In the genomic region with DNA sequence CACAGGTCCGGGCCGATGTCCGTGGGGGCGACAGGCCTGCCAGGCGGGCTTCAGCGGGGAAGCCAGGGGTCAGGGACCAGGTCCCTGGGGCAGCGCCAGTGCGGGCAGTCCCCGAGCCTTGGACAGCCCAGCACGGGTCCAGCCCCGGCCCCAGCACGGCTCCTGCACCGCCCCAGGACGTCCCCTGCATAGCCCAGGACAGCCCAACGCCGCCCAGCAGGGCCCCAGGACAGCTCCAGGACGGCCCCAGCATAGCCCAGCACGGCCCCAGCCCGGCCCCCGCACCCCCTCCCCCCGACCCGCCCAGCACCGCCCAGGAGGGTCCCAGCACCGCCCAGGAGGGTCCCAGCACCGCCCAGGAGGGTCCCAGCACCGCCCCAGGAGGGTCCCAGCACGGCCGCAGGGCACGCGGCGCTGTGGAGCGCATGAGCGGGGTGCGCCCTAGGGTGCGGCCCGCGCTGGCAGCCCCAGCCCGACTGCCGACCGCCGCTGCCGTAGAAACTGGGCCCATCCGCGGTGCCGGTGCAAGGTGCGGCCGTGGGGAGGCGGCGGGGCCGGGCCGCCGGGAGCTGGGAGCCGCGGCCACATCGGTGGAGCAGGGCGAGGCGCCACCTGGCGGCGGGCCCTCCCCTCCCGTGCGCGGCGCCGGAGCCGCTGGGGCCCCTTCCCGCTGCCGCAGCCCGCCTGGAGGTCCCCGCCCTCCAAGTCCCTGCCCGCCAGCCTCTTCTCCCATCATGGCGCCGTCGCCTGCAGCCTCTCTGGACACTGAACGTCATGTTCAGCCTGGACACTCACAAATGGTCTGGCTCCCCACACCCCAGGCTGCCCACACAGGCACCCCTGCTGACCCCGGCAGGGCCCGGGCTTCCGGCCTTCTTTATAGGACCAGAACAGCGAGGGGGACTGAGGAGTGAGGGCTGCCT, we compare ENCODE assay signal across 8 cellular contexts.
DNase-seq lines count a peak whose midpoint lies in the region; ATAC-seq, FAIRE-seq and TF ChIP-seq lines count a peak whose summit lies in the region.

No MANE protein-coding gene starts in this region.

- H3K9me3 ChIP-seq in ascending aorta, result no peaks in the 10 kb centered on the region
- H3K9me3 ChIP-seq in keratinocyte (ENCODE audit: control insufficient read depth, low read depth, low read length), result peaks cover 7% of the 10 kb centered on the region
- H3K9me3 ChIP-seq in tibial artery, result no peaks in the 10 kb centered on the region

- no peak overlapping the region for H3K9ac ChIP-seq in keratinocyte (ENCODE audit: control insufficient read depth, extremely low read depth, insufficient read depth, low read length)

- TF ChIP-seq CTCF in GM10248 (IDR thresholded peaks at IDR 0.05; ENCODE audit: control extremely low read depth, extremely low read depth, low read depth, missing control alignments) (peak; percentile 23), ascending aorta (IDR thresholded peaks at IDR 0.05) (peak in 2 of 3 experiments; percentile 19 to 23), keratinocyte (optimal IDR thresholded peaks at IDR 0.05 in 1 of 3, IDR thresholded peaks at IDR 0.05 in 1 of 3, conservative IDR thresholded peaks at IDR 0.05 in 1 of 3; ENCODE audit: extremely low read depth in 1 of 3, insufficient read depth in 2 of 3, low read length in 3 of 3) (peak in 2 of 3 experiments; percentile 46 to 81), tibial artery (IDR thresholded peaks at IDR 0.05) (peak in 1 of 2 experiments; percentile 18)

- ATAC-seq in T-cell (replicated peaks in 1 of 4) (peak; percentile 56 to 82 (median 76)), HG02970 (IDR thresholded peaks at IDR 0.05; ENCODE audit: low FRiP score, unreplicated experiment) (no peak)

- dilution Hi-C loops in keratinocyte (cut with MboI; ENCODE audit: extremely low pct_ligation_motif_present, low sequenced_read_pairs), result no loop called here

- FAIRE-seq in keratinocyte (lab: Jason Lieb, UNC), result no peak

- H3K27me3 ChIP-seq in ascending aorta, result peaks cover 13% of the 10 kb centered on the region
- peaks cover 45% of the 10 kb centered on the region for H3K27me3 ChIP-seq in keratinocyte (ENCODE audit: control insufficient read depth, extremely low read depth, insufficient read depth, low read length)
- H3K27me3 ChIP-seq in tibial artery, result peaks cover 0 to 74% of the 10 kb centered on the region in 2 donors

- H4K20me1 ChIP-seq in keratinocyte (ENCODE audit: control insufficient read depth, extremely low read depth, insufficient read depth, low read length), result no peaks in the 10 kb centered on the region

- POLR2A ChIA-PET in GM10248 (lab: Yijun Ruan, JAX) (no interaction called here), T-cell (lab: Charles Lee) (no interaction called here)

- H3K4me1 ChIP-seq in ascending aorta (no peaks in the 10 kb centered on the region), keratinocyte (ENCODE audit: control insufficient read depth, extremely low read depth, insufficient read depth, low read length) (no peaks in the 10 kb centered on the region), tibial artery (peaks cover 0 to 9% (median 3%) of the 10 kb centered on the region in 4 donors)

- H3K9me3 Mint-ChIP-seq in T-cell, result no peaks in the 10 kb centered on the region

- no peaks in the 10 kb centered on the region for H3K4me1 Mint-ChIP-seq in T-cell

- DNase-seq in GM10248 (ENCODE audit: extremely low spot score) (no peak), T-cell (peak in 28 of 34 experiments; percentile 6 to 51 (median 24)), ascending aorta (ENCODE audit: low spot score in 2 of 2) (no peak), keratinocyte (ENCODE audit: low read depth, low spot score) (no peak), tibial artery (no peak), DMS79 treated with DMSO at 0.1 percent for 48 hours (lab: John Stamatoyannopoulos, UW) (no peak)
- peak; percentile 63 for DNase-seq in stimulated activated CD4-positive, alpha-beta T cell treated with anti-CD3 and anti-CD28 coated beads, Interleukin-4, amount 100 ng/mL, for 1 hour

- H3K4me3 ChIP-seq in ascending aorta (peak overlapping the region; percentile 39 to 52), keratinocyte (ENCODE audit: control insufficient read depth in 2 of 3, extremely low read depth in 1 of 3, insufficient read depth in 2 of 3, low read depth in 1 of 3, low read length in 3 of 3) (no peak overlapping the region), tibial artery (peak overlapping the region in 1 of 2 donors; percentile 17)

- H3K9me1 ChIP-seq in keratinocyte (ENCODE audit: control insufficient read depth, extremely low read depth, insufficient read depth, low read length), result no peaks in the 10 kb centered on the region

- no peaks in the 10 kb centered on the region for H3K36me3 Mint-ChIP-seq in T-cell

- peaks cover 6 to 14% of the 10 kb centered on the region in 2 donors for H3K27me3 Mint-ChIP-seq in T-cell

- no peak overlapping the region for H3K27ac Mint-ChIP-seq in T-cell

- CTCF ChIA-PET in GM10248 (lab: Yijun Ruan, JAX), result interaction anchor here (1.4 kb wide), 1 partner anchor 157 kb away, joined by 4 read pairs; no protein-coding TSS in a partner anchor
- CTCF ChIA-PET in T-cell (lab: Charles Lee), result no interaction called here

- no peak overlapping the region for H2AFZ ChIP-seq in keratinocyte (ENCODE audit: control insufficient read depth, low read length)

- peak overlapping the region in 2 of 3 donors; percentile 32 to 42 for H3K4me3 Mint-ChIP-seq in T-cell

- no peaks in the 10 kb centered on the region for H3K79me2 ChIP-seq in keratinocyte (ENCODE audit: control insufficient read depth, insufficient read depth, low read length)

- no peak overlapping the region for H3K4me2 ChIP-seq in keratinocyte (ENCODE audit: control insufficient read depth, extremely low read depth, insufficient read depth, low read depth, low read length)

- H3K36me3 ChIP-seq in ascending aorta (no peaks in the 10 kb centered on the region), keratinocyte (ENCODE audit: control insufficient read depth in 2 of 2, extremely low read depth in 1 of 2, insufficient read depth in 2 of 2, low read length in 2 of 2) (no peaks in the 10 kb centered on the region), tibial artery (no peaks in the 10 kb centered on the region)

- H3K27ac ChIP-seq in ascending aorta (no peak overlapping the region), keratinocyte (ENCODE audit: control insufficient read depth, insufficient read depth, low read length) (no peak overlapping the region), tibial artery (no peak overlapping the region)

- intact Hi-C loops in ascending aorta (cut with DNase I) (no loop called here), tibial artery (cut with DNase I; ENCODE audit: low total_unique reads) (no loop called here)

Comparison
In these comparisons a context has a peak if more than half of its experiments do, and no peak if none do; other contexts are left out.
1. DNase-seq: peak in T-cell (28 of 34) and stimulated activated CD4-positive, alpha-beta T cell treated with anti-CD3 and anti-CD28 coated beads, Interleukin-4, amount 100 ng/mL, for 1 hour (single experiment); none in GM10248 (single experiment), ascending aorta (0 of 2), keratinocyte (single experiment), tibial artery (0 of 2) and DMS79 treated with DMSO at 0.1 percent for 48 hours (single experiment).
2. H3K4me3 ChIP-seq: peak in ascending aorta (2 of 2); none in keratinocyte (0 of 3).